Comparison of ENCODE assay signal across 22 cellular contexts in the genomic region with DNA sequence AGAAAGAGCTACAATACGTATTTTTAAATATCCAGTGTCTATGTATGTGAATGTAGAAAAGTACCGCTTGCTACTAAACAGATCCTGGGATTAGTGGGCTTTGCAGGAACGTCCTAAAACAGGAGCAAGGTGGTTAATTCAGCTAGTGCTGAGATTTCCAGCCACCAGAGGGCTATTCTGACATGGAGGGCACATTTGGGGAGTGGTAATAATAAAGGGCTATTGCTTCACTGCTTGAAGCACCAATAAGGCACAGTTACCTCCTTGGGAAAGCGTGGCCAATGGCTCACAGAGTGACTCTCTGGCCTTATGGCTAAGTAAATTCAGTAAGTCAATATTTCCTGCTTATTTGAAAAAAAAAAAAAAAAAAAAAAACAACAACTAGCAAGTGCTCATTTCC.
DNase-seq lines count a peak whose midpoint lies in the region; ATAC-seq, FAIRE-seq and TF ChIP-seq lines count a peak whose summit lies in the region.
"Had no signal": no experiment of that assay in that cellular context is flagged by ENCODE, and none has a peak within 500 bp of the region (broad histone marks: within the 10 kb centered on the region; RNA-seq: fewer than 3 reads in every experiment).

No MANE protein-coding gene starts in this region.

- no peak for ATAC-seq in PC-3
- no peak for ATAC-seq in HG03469 (IDR thresholded peaks at IDR 0.05; ENCODE audit: unreplicated experiment)
- no peak for ATAC-seq in GM21423 (IDR thresholded peaks at IDR 0.05; ENCODE audit: unreplicated experiment)
- no peak for ATAC-seq in natural killer cell treated with Interleukin-12 subunit alpha and Interleukin-12 subunit beta and Interleukin-15 and Interleukin-18, amount 100 ng/mL, for 72 hours
- ATAC-seq: gastroesophageal sphincter had no signal

- H3K4me1 Mint-ChIP-seq in osteocyte (ENCODE audit: unreplicated experiment), result no peaks in the 10 kb centered on the region
- no peaks in the 10 kb centered on the region for H3K4me1 Mint-ChIP-seq in natural killer cell treated with Interleukin-12 subunit alpha and Interleukin-12 subunit beta and Interleukin-15 and Interleukin-18, amount 100 ng/mL, for 72 hours (ENCODE audit: low read depth in 2 of 2)

- DNase-seq in DMS 273 (lab: John Stamatoyannopoulos, UW; ENCODE audit: unreplicated experiment) (peak; percentile 2), DMS 273 treated with DMSO at 0.1 percent for 48 hours (lab: John Stamatoyannopoulos, UW) (no peak), PC-3 (peak; percentile 19), endothelial cell of umbilical vein (ENCODE audit: low read depth, low spot score) (no peak), osteocyte (ENCODE audit: extremely low spot score, unreplicated experiment) (no peak)
- no peak for DNase-seq in natural killer cell treated with Interleukin-12 subunit alpha and Interleukin-12 subunit beta and Interleukin-15 and Interleukin-18, amount 100 ng/mL, for 72 hours (ENCODE audit: low spot score)
- DNase-seq: activated CD4-positive, alpha-beta T cell treated with anti-CD3 and anti-CD28 coated beads, Interleukin-2, amount 50 U/mL, for 4 hours; activated T-cell treated with anti-CD3 and anti-CD28 coated beads, Interleukin-2, amount 50 U/mL, for 1 hour; CD4-positive, alpha-beta T cell; KBM-7; NCI-H226 had no signal

- H3K9ac ChIP-seq in PC-3 (ENCODE audit: low read length), result no peak overlapping the region
- no peak overlapping the region for H3K9ac ChIP-seq in endothelial cell of umbilical vein (replicated peaks; ENCODE audit: extremely low read depth, insufficient read depth, low read length)

- H3K9me1 ChIP-seq in endothelial cell of umbilical vein (replicated peaks; ENCODE audit: control insufficient read depth, extremely low read depth, insufficient read depth, low read length), result no peaks in the 10 kb centered on the region

- H3K27me3 ChIP-seq in PC-3 (ENCODE audit: low read length) (no peaks in the 10 kb centered on the region), endothelial cell of umbilical vein (ENCODE audit: control insufficient read depth in 2 of 2, insufficient read depth in 2 of 2, low read length in 2 of 2) (no peaks in the 10 kb centered on the region)
- H3K27me3 ChIP-seq: cardiac muscle cell, gastroesophageal sphincter, neutrophil, SJSA1 had no signal

- CTCF ChIA-PET in PC-3 (lab: Charles Lee), result no interaction called here
- CTCF ChIA-PET in endothelial cell of umbilical vein (lab: Charles Lee), result interaction anchor here (0.8 to 3.9 kb wide), 6 partner anchors 9 to 284 kb away, joined by 3 to 21 read pairs (median 4); partner anchors contain the start of gene APP

- H3K4me1 ChIP-seq in PC-3 (ENCODE audit: insufficient read depth, low read length) (peaks cover 16% of the 10 kb centered on the region), endothelial cell of umbilical vein (ENCODE audit: control insufficient read depth, extremely low read depth, insufficient read depth, low read length) (peaks cover 31% of the 10 kb centered on the region)
- H3K4me1 ChIP-seq: gastroesophageal sphincter had no signal

- H4K20me1 ChIP-seq in PC-3 (ENCODE audit: low read length) (no peaks in the 10 kb centered on the region), endothelial cell of umbilical vein (replicated peaks; ENCODE audit: control insufficient read depth, extremely low read depth, insufficient read depth, low read length) (no peaks in the 10 kb centered on the region)

- no peaks in the 10 kb centered on the region for H3K9me2 ChIP-seq in PC-3 (replicated peaks; ENCODE audit: low read length)

- TF ChIP-seq CTCF in PC-3 (conservative IDR thresholded peaks at IDR 0.05; ENCODE audit: low read depth, low read length) (peak; percentile 47), endothelial cell of umbilical vein (IDR thresholded peaks at IDR 0.05; ENCODE audit: extremely low read depth in 1 of 2, insufficient read depth in 1 of 2, low read depth in 1 of 2, low read length in 2 of 2) (peak; percentile 22 to 26), osteocyte (IDR thresholded peaks at IDR 0.05) (peak; percentile 18)

- H3K4me3 ChIP-seq in PC-3 (ENCODE audit: low read length), result no peak overlapping the region
- no peak overlapping the region for H3K4me3 ChIP-seq in endothelial cell of umbilical vein (replicated peaks in 1 of 3; ENCODE audit: insufficient read depth in 1 of 3, low read depth in 1 of 3, low read length in 3 of 3)
- H3K4me3 ChIP-seq: cardiac muscle cell, gastroesophageal sphincter, SJSA1 had no signal

- no peak for TF ChIP-seq POLR2A in endothelial cell of umbilical vein (IDR thresholded peaks at IDR 0.05; ENCODE audit: low read depth, low read length)

- H3K27me3 Mint-ChIP-seq in osteocyte (ENCODE audit: unreplicated experiment), result no peaks in the 10 kb centered on the region
- H3K27me3 Mint-ChIP-seq in natural killer cell treated with Interleukin-12 subunit alpha and Interleukin-12 subunit beta and Interleukin-15 and Interleukin-18, amount 100 ng/mL, for 72 hours, result peaks cover 0 to 2% of the 10 kb centered on the region in 2 donors
- H3K27me3 Mint-ChIP-seq: activated naive CD8-positive, alpha-beta T cell; CD4-positive, alpha-beta T cell had no signal

- no peak for FAIRE-seq in endothelial cell of umbilical vein (lab: Jason Lieb, UNC)
- FAIRE-seq: endometrium, GM12892, islet of Langerhans had no signal

- POLR2A ChIA-PET in PC-3 (lab: Charles Lee; ENCODE audit: unreplicated experiment), result no interaction called here
- POLR2A ChIA-PET in endothelial cell of umbilical vein (lab: Charles Lee), result no interaction called here

- no peaks in the 10 kb centered on the region for H3K9me3 Mint-ChIP-seq in osteocyte (ENCODE audit: unreplicated experiment)
- no peaks in the 10 kb centered on the region for H3K9me3 Mint-ChIP-seq in natural killer cell treated with Interleukin-12 subunit alpha and Interleukin-12 subunit beta and Interleukin-15 and Interleukin-18, amount 100 ng/mL, for 72 hours
- H3K9me3 Mint-ChIP-seq: CD4-positive, alpha-beta T cell had no signal

- dilution Hi-C loops in endothelial cell of umbilical vein (cut with MboI; ENCODE audit: extremely low pct_ligation_motif_present, low sequenced_read_pairs), result loop anchor here (25.0 kb wide), 1 partner anchor 275 kb away; the partner anchor contains the start of gene APP

- BruUV-seq in PC-3 (replicated peaks; lab: Mats Ljungman, UMichigan) (no TSS peak), endothelial cell of umbilical vein (replicated peaks; lab: Mats Ljungman, UMichigan) (no TSS peak)

- H3K36me3 ChIP-seq in PC-3 (ENCODE audit: low read depth, low read length) (peaks cover 29% of the 10 kb centered on the region), endothelial cell of umbilical vein (ENCODE audit: control insufficient read depth in 2 of 2, extremely low read depth in 1 of 2, insufficient read depth in 2 of 2, low read length in 2 of 2) (peaks cover 10% of the 10 kb centered on the region in 2 experiments)

- H2AFZ ChIP-seq in PC-3 (ENCODE audit: low read length) (no peak overlapping the region), endothelial cell of umbilical vein (ENCODE audit: low read depth, low read length) (no peak overlapping the region)

- intact Hi-C loops in PC-3 (cut with micrococcal nuclease), result no loop called here
- intact Hi-C loops in endothelial cell of umbilical vein (cut with micrococcal nuclease), result no loop called here

- H3K9me3 ChIP-seq in PC-3 (ENCODE audit: low read length) (no peaks in the 10 kb centered on the region), endothelial cell of umbilical vein (replicated peaks; ENCODE audit: control insufficient read depth, insufficient read depth, low read length) (no peaks in the 10 kb centered on the region)
- H3K9me3 ChIP-seq: gastroesophageal sphincter, neutrophil, SJSA1 had no signal

- no peak overlapping the region for H3K27ac Mint-ChIP-seq in osteocyte (ENCODE audit: unreplicated experiment)
- H3K27ac Mint-ChIP-seq in natural killer cell treated with Interleukin-12 subunit alpha and Interleukin-12 subunit beta and Interleukin-15 and Interleukin-18, amount 100 ng/mL, for 72 hours, result no peak overlapping the region
- H3K27ac Mint-ChIP-seq: activated naive CD8-positive, alpha-beta T cell; CD4-positive, alpha-beta T cell had no signal

- H3K36me3 Mint-ChIP-seq in osteocyte (ENCODE audit: unreplicated experiment), result peaks cover 35% of the 10 kb centered on the region
- no peaks in the 10 kb centered on the region for H3K36me3 Mint-ChIP-seq in natural killer cell treated with Interleukin-12 subunit alpha and Interleukin-12 subunit beta and Interleukin-15 and Interleukin-18, amount 100 ng/mL, for 72 hours

- no peaks in the 10 kb centered on the region for H3K79me2 ChIP-seq in PC-3 (ENCODE audit: low read length)
- H3K79me2 ChIP-seq in endothelial cell of umbilical vein (ENCODE audit: control insufficient read depth, insufficient read depth, low read length), result peaks cover 10% of the 10 kb centered on the region

- H3K27ac ChIP-seq in PC-3 (ENCODE audit: low read length) (no peak overlapping the region), endothelial cell of umbilical vein (ENCODE audit: insufficient read depth, low read depth, low read length) (peak overlapping the region; percentile 94)
- H3K27ac ChIP-seq: 22Rv1, cardiac muscle cell, gastroesophageal sphincter, neutrophil, SJSA1 had no signal

- H3K4me2 ChIP-seq in PC-3 (ENCODE audit: low read length) (no peak overlapping the region), endothelial cell of umbilical vein (ENCODE audit: insufficient read depth, low read length) (no peak overlapping the region)

- H3F3A ChIP-seq in PC-3 (ENCODE audit: low read length, unreplicated experiment), result no peaks in the 10 kb centered on the region

- H3K4me3 Mint-ChIP-seq in osteocyte (ENCODE audit: unreplicated experiment), result no peak overlapping the region
- no peak overlapping the region for H3K4me3 Mint-ChIP-seq in natural killer cell treated with Interleukin-12 subunit alpha and Interleukin-12 subunit beta and Interleukin-15 and Interleukin-18, amount 100 ng/mL, for 72 hours
- H3K4me3 Mint-ChIP-seq: activated naive CD8-positive, alpha-beta T cell; CD4-positive, alpha-beta T cell had no signal

TF ChIP-seq in endothelial cell of umbilical vein, 7 proteins besides CTCF, POLR2A, EP300 and RAD21:
- TF ChIP-seq FOS (IDR thresholded peaks at IDR 0.05; ENCODE audit: borderline replicate concordance, insufficient read depth, low read length), result no peak
- no peak for TF ChIP-seq MAX (IDR thresholded peaks at IDR 0.05; ENCODE audit: insufficient read depth, insufficient read length)
- no peak for TF ChIP-seq MYC (IDR thresholded peaks at IDR 0.05; ENCODE audit: low read depth, low read length)
- no peak for TF ChIP-seq EZH2 (IDR thresholded peaks at IDR 0.05; ENCODE audit: borderline replicate concordance, low read depth, low read length, severe bottlenecking)
- no peak for TF ChIP-seq GATA2 (IDR thresholded peaks at IDR 0.05; ENCODE audit: insufficient read depth, insufficient read length, low read depth, low read length)
- no peak for TF ChIP-seq POLR2AphosphoS5 (IDR thresholded peaks at IDR 0.05; ENCODE audit: insufficient read depth, low read depth, low read length)
- TF ChIP-seq JUN (IDR thresholded peaks at IDR 0.05; ENCODE audit: borderline replicate concordance, insufficient read depth, insufficient read length, low read depth), result no peak
TF ChIP-seq in endothelial cell of umbilical vein: peak in this region for 0.

Comparison
In these comparisons a context has a peak if more than half of its experiments do, and no peak if none do; other contexts are left out.
1. DNase-seq: peak in DMS 273 (single experiment) and PC-3 (single experiment); none in DMS 273 treated with DMSO at 0.1 percent for 48 hours (single experiment), endothelial cell of umbilical vein (single experiment), osteocyte (single experiment) and natural killer cell treated with Interleukin-12 subunit alpha and Interleukin-12 subunit beta and Interleukin-15 and Interleukin-18, amount 100 ng/mL, for 72 hours (single experiment).
2. Peak in every context shown above with its lines, with median percentiles within 50 percentile points of each other: CTCF ChIP-seq.